In genomic region chr5:151115272-151115905, GRCh38 we compare ENCODE assay signal across 8 cellular contexts. TPM values are rescaled to one million over a fixed set of nuclear protein-coding genes. Genes with fewer than 3 reads are reported as not detected.
DNase-seq lines count a peak whose midpoint lies in the region; ATAC-seq and TF ChIP-seq lines count a peak whose summit lies in the region.

No MANE protein-coding gene starts in this region.

- no peak overlapping the region for H3K4me3 ChIP-seq in colonic mucosa
- H3K4me3 ChIP-seq in right lobe of liver = no peak overlapping the region

- DNase-seq in D341Med (ENCODE audit: low spot score) (peak; percentile 81), HFFc6 (peak; percentile 56), NCI-H345 treated with DMSO at 0.1 percent for 48 hours (lab: John Stamatoyannopoulos, UW; ENCODE audit: unreplicated experiment) (peak; percentile 36), colonic mucosa (peak; percentile 85), right lobe of liver (peak; percentile 76 to 84 (median 81))
- peak; percentile 72 for DNase-seq in activated CD4-positive, alpha-beta T cell treated with anti-CD3 and anti-CD28 coated beads, Interleukin-2, amount 10 ng/mL, durations not matched to agents 7 days and 5 days
- DNase-seq in stimulated activated CD4-positive, alpha-beta T cell treated with anti-CD3 and anti-CD28 coated beads, TNF-alpha, amount 100 ng/mL, for 4 hours (ENCODE audit: low read depth in 3 of 3) = peak; percentile 58 to 65 (median 58)

- H3K36me3 Mint-ChIP-seq in HFFc6 (ENCODE audit: low read depth) = peaks cover 26% of the 10 kb centered on the region
- H3K36me3 Mint-ChIP-seq in activated CD4-positive, alpha-beta T cell treated with anti-CD3 and anti-CD28 coated beads, Interleukin-2, amount 10 ng/mL, durations not matched to agents 7 days and 5 days (ENCODE audit: low read depth) = peaks cover 45% of the 10 kb centered on the region

- peak; percentile 90 to 96 (median 93) for ATAC-seq in right lobe of liver
- no peak for ATAC-seq in GM19397 (IDR thresholded peaks at IDR 0.05; ENCODE audit: unreplicated experiment)

- POLR2A ChIA-PET in activated CD4-positive, alpha-beta T cell treated with anti-CD3 and anti-CD28 coated beads, Interleukin-2, amount 10 ng/mL, durations not matched to agents 7 days and 5 days (lab: Charles Lee) = no interaction called here

- no peaks in the 10 kb centered on the region for H3K4me1 ChIP-seq in colonic mucosa
- H3K4me1 ChIP-seq in right lobe of liver = peaks cover 0 to 3% (median 0%) of the 10 kb centered on the region in 4 donors

- no peak overlapping the region for H3K4me3 Mint-ChIP-seq in HFFc6
- H3K4me3 Mint-ChIP-seq in activated CD4-positive, alpha-beta T cell treated with anti-CD3 and anti-CD28 coated beads, Interleukin-2, amount 10 ng/mL, durations not matched to agents 7 days and 5 days = no peak overlapping the region

- H3K9ac ChIP-seq in colonic mucosa (ENCODE audit: low read depth in 2 of 2, low read length in 2 of 2) = no peak overlapping the region

- H3K9me3 Mint-ChIP-seq in HFFc6 = no peaks in the 10 kb centered on the region
- no peaks in the 10 kb centered on the region for H3K9me3 Mint-ChIP-seq in activated CD4-positive, alpha-beta T cell treated with anti-CD3 and anti-CD28 coated beads, Interleukin-2, amount 10 ng/mL, durations not matched to agents 7 days and 5 days

- H3K27ac ChIP-seq in colonic mucosa = no peak overlapping the region
- no peak overlapping the region for H3K27ac ChIP-seq in right lobe of liver

- H3K36me3 ChIP-seq in colonic mucosa (no peaks in the 10 kb centered on the region), right lobe of liver (peaks cover 6 to 65% (median 26%) of the 10 kb centered on the region in 4 donors)

- intact Hi-C loops in colonic mucosa (cut with DNase I) (loop anchor here (1.0 to 5.0 kb wide), 2 partner anchors 64 to 113 kb away; no protein-coding TSS in a partner anchor), right lobe of liver (cut with DNase I) (loop anchor here (5.0 to 10.0 kb wide), 2 partner anchors 49 to 63 kb away; no protein-coding TSS in a partner anchor)

- H3K27me3 Mint-ChIP-seq in HFFc6 (ENCODE audit: insufficient read depth) = peaks cover 2% of the 10 kb centered on the region
- H3K27me3 Mint-ChIP-seq in activated CD4-positive, alpha-beta T cell treated with anti-CD3 and anti-CD28 coated beads, Interleukin-2, amount 10 ng/mL, durations not matched to agents 7 days and 5 days = no peaks in the 10 kb centered on the region

- peaks cover 4% of the 10 kb centered on the region; the same call in 1 of the 2 replicates for H3K4me1 Mint-ChIP-seq in HFFc6 (ENCODE audit: low read depth)
- peaks cover 2% of the 10 kb centered on the region for H3K4me1 Mint-ChIP-seq in activated CD4-positive, alpha-beta T cell treated with anti-CD3 and anti-CD28 coated beads, Interleukin-2, amount 10 ng/mL, durations not matched to agents 7 days and 5 days

- WGBS in right lobe of liver (ENCODE audit: insufficient coverage, low coverage, low lambda C conversion rate, missing lambda C conversion rate) = 0% methylated on average over 7 of the region's 7 CpGs

- H3K27ac Mint-ChIP-seq in HFFc6 = 0 out of 2 replicates have a peak overlapping the region, but pooled peaks have one; percentile 16
- H3K27ac Mint-ChIP-seq in activated CD4-positive, alpha-beta T cell treated with anti-CD3 and anti-CD28 coated beads, Interleukin-2, amount 10 ng/mL, durations not matched to agents 7 days and 5 days = no peak overlapping the region

- CTCF ChIA-PET in activated CD4-positive, alpha-beta T cell treated with anti-CD3 and anti-CD28 coated beads, Interleukin-2, amount 10 ng/mL, durations not matched to agents 7 days and 5 days (lab: Charles Lee) = interaction anchor here (0.6 to 5.6 kb wide), 40 partner anchors 10 to 389 kb away, joined by 3 to 77 read pairs (median 4); partner anchors contain the start of gene ANXA6

- TF ChIP-seq POLR2A in right lobe of liver (IDR thresholded peaks at IDR 0.05) = no peak

- H3K9me3 ChIP-seq in colonic mucosa (no peaks in the 10 kb centered on the region), right lobe of liver (no peaks in the 10 kb centered on the region)

- H3K27me3 ChIP-seq in colonic mucosa = no peaks in the 10 kb centered on the region
- H3K27me3 ChIP-seq in right lobe of liver = no peaks in the 10 kb centered on the region

- peak; percentile 90 for TF ChIP-seq CTCF in HFFc6 (IDR thresholded peaks at IDR 0.05)
- peak; percentile 97 for TF ChIP-seq CTCF in colonic mucosa (IDR thresholded peaks at IDR 0.05)
- TF ChIP-seq CTCF in right lobe of liver (IDR thresholded peaks at IDR 0.05) = peak; percentile 86 to 94 (median 94)

RNA-seq across cellular contexts. Expression of gene TNIP1, which starts 34.6 kb away (rescaled TPM):
- total RNA-seq in HFFc6 (2021; fragmentation: NEBNext Ultra II Directional; extraction: Animal tissue kit (Norgen Biotek cat#: 25700)) = 100 to 1,000 TPM in 1 of 6 experiments, 10 to 100 TPM in 5; 81.5 to 105 (median 89.5) TPM
- total RNA-seq in activated CD4-positive, alpha-beta T cell treated with anti-CD3 and anti-CD28 coated beads, Interleukin-2, amount 10 ng/mL, durations not matched to agents 7 days and 5 days = 100 to 1,000 TPM; 127 TPM
- 100 to 1,000 TPM; 153 to 220 TPM for total RNA-seq in colonic mucosa
- total RNA-seq in right lobe of liver = 100 to 1,000 TPM in 1 of 6 experiments, 10 to 100 TPM in 5; 70.1 to 155 (median 79.1) TPM

RNA-seq across cellular contexts. Expression of gene ANXA6, which starts 42.2 kb away (rescaled TPM):
- total RNA-seq in HFFc6 (2021; fragmentation: NEBNext Ultra II Directional; extraction: Animal tissue kit (Norgen Biotek cat#: 25700)) = 100 to 1,000 TPM; 507 to 578 (median 546) TPM
- 100 to 1,000 TPM; 494 to 508 TPM for total RNA-seq in activated CD4-positive, alpha-beta T cell treated with anti-CD3 and anti-CD28 coated beads, Interleukin-2, amount 10 ng/mL, durations not matched to agents 7 days and 5 days
- total RNA-seq in colonic mucosa = 10 to 100 TPM; 21.2 to 39.8 TPM
- total RNA-seq in right lobe of liver = 100 to 1,000 TPM; 143 to 236 (median 165) TPM
